In the genomic region with DNA sequence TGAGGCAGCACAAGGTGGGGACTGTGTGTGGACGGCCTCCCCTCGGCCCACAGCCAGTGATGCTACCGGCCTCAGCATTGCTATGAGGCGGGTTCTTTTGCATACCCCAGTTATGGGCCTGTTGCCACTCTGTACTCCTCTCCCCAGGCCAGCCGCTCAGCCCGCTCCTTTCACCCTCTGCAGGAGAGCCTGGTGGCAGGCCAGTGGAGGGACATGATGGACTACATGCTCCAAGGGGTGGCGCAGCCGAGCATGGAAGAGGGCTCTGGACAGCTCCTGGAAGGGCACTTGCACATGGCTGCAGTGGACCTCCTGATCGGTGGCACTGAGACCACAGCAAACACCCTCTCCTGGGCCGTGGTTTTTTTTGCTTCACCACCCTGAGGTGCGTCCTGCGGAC, we compare ENCODE assay signal across 5 cellular contexts. TPM values are rescaled to one million over a fixed set of nuclear protein-coding genes. Genes with fewer than 3 reads are reported as not detected.
"Had no signal": no experiment of that assay in that cellular context is flagged by ENCODE, and none has a peak within 500 bp of the region (broad histone marks: within the 10 kb centered on the region; RNA-seq: fewer than 3 reads in every experiment).

No MANE protein-coding gene starts in this region.

RNA-seq across cellular contexts. Expression of gene CYP21A2, which starts 31.1 kb away (rescaled TPM):
- total RNA-seq: epithelial cell of proximal tubule, mononuclear cell, stomach had no signal
- polyA plus RNA-seq: mammary epithelial cell; naive thymus-derived CD8-positive, alpha-beta T cell had no signal
